In the genomic region with DNA sequence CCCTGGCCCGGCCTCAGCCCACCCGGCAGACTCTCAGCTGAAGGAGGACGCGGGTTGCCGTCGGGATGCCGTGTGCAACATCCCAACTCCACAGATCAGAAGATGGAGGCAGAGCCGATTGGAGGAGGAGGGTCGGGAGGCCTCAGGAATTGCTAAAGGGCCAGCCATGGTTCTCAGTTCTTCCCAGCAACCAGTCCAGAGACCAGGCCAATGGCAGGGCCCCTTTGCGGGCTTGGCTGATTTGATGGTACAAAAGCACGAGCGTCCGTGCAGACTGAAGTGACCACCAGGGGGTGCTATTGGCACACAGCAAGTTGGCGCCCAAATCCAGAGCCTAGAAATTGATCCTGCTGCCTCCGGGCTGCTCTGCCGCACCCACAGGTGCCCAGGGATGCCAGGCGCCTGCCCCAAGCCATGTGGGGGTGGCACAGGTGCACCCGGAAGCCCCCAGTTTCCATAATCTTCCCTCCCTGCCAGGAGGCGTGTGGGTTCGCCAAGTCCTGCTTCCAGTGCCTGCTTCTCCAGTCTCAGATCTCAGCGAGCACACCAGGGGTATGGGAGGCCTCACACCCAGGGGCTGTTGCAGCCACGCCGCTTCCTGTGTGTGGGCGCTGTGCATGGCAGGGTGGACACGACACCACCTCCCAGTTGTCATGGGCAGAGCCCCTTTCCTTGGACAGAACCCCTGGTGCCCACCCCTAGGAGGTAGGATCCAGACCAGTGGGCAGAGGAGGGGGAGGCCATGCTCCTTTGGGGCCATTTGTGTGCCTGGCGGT, we compare ENCODE assay signal across 1 cellular context.
TF ChIP-seq lines count a peak whose summit lies in the region.

No MANE protein-coding gene starts in this region.

TF ChIP-seq in HepG2, 621 proteins besides CTCF, POLR2A, EP300 and RAD21 (continues in another document):
- no peak for TF ChIP-seq ZBTB42 (CRISPR knock-in tag; IDR thresholded peaks at IDR 0.05)
- TF ChIP-seq, protein P1, sequence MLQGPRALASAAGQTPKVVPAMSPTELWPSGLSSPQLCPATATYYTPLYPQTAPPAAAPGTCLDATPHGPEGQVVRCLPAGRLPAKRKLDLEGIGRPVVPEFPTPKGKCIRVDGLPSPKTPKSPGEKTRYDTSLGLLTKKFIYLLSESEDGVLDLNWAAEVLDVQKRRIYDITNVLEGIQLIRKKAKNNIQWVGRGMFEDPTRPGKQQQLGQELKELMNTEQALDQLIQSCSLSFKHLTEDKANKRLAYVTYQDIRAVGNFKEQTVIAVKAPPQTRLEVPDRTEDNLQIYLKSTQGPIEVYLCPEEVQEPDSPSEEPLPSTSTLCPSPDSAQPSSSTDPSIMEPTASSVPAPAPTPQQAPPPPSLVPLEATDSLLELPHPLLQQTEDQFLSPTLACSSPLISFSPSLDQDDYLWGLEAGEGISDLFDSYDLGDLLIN (CRISPR knock-in tag; IDR thresholded peaks at IDR 0.05; ENCODE audit: borderline replicate concordance): no peak
- TF ChIP-seq MEF2D (CRISPR knock-in tag; IDR thresholded peaks at IDR 0.05): no peak
- no peak for TF ChIP-seq ZNF660 (CRISPR knock-in tag; IDR thresholded peaks at IDR 0.05; ENCODE audit: borderline replicate concordance, low read depth)
- TF ChIP-seq AGO1 (IDR thresholded peaks at IDR 0.05; ENCODE audit: low read depth, low read length, poor library complexity, severe bottlenecking): no peak
- no peak for TF ChIP-seq MAF1 (CRISPR knock-in tag; IDR thresholded peaks at IDR 0.05; ENCODE audit: borderline replicate concordance)
- no peak for TF ChIP-seq CENPT (CRISPR knock-in tag; IDR thresholded peaks at IDR 0.05; ENCODE audit: low read depth)
- TF ChIP-seq, protein P2, sequence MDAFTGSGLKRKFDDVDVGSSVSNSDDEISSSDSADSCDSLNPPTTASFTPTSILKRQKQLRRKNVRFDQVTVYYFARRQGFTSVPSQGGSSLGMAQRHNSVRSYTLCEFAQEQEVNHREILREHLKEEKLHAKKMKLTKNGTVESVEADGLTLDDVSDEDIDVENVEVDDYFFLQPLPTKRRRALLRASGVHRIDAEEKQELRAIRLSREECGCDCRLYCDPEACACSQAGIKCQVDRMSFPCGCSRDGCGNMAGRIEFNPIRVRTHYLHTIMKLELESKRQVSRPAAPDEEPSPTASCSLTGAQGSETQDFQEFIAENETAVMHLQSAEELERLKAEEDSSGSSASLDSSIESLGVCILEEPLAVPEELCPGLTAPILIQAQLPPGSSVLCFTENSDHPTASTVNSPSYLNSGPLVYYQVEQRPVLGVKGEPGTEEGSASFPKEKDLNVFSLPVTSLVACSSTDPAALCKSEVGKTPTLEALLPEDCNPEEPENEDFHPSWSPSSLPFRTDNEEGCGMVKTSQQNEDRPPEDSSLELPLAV (CRISPR knock-in tag; conservative IDR thresholded peaks at IDR 0.05; ENCODE audit: low read depth): no peak
- TF ChIP-seq, protein P3, sequence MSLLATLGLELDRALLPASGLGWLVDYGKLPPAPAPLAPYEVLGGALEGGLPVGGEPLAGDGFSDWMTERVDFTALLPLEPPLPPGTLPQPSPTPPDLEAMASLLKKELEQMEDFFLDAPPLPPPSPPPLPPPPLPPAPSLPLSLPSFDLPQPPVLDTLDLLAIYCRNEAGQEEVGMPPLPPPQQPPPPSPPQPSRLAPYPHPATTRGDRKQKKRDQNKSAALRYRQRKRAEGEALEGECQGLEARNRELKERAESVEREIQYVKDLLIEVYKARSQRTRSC (CRISPR knock-in tag; IDR thresholded peaks at IDR 0.05; ENCODE audit: low read depth): no peak
- TF ChIP-seq SSRP1 (CRISPR knock-in tag; IDR thresholded peaks at IDR 0.05): no peak
- peak; percentile 99 for TF ChIP-seq HNRNPL (IDR thresholded peaks at IDR 0.05; ENCODE audit: low read depth, low read length)
- TF ChIP-seq FOXO1 (CRISPR knock-in tag; IDR thresholded peaks at IDR 0.05): 0 out of 2 replicates have a peak, but pooled peaks have one; percentile 9
- TF ChIP-seq NBN (conservative IDR thresholded peaks at IDR 0.05): no peak
- TF ChIP-seq, protein P4, sequence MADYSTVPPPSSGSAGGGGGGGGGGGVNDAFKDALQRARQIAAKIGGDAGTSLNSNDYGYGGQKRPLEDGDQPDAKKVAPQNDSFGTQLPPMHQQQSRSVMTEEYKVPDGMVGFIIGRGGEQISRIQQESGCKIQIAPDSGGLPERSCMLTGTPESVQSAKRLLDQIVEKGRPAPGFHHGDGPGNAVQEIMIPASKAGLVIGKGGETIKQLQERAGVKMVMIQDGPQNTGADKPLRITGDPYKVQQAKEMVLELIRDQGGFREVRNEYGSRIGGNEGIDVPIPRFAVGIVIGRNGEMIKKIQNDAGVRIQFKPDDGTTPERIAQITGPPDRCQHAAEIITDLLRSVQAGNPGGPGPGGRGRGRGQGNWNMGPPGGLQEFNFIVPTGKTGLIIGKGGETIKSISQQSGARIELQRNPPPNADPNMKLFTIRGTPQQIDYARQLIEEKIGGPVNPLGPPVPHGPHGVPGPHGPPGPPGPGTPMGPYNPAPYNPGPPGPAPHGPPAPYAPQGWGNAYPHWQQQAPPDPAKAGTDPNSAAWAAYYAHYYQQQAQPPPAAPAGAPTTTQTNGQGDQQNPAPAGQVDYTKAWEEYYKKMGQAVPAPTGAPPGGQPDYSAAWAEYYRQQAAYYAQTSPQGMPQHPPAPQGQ (CRISPR knock-in tag; IDR thresholded peaks at IDR 0.05; ENCODE audit: borderline replicate concordance): no peak
- no peak; the same call in 1 of the 2 replicates for TF ChIP-seq ZBTB7A (CRISPR knock-in tag; IDR thresholded peaks at IDR 0.05)
- no peak for TF ChIP-seq PHF5A (CRISPR knock-in tag; IDR thresholded peaks at IDR 0.05; ENCODE audit: low read depth, unreplicated experiment)
- TF ChIP-seq ADNP (CRISPR knock-in tag; IDR thresholded peaks at IDR 0.05): no peak
- 0 out of 2 replicates have a peak, but pooled peaks have one; percentile 33 for TF ChIP-seq PAX8 (CRISPR knock-in tag; IDR thresholded peaks at IDR 0.05; ENCODE audit: borderline replicate concordance)
- TF ChIP-seq ZNF777 (CRISPR knock-in tag; IDR thresholded peaks at IDR 0.05): no peak
- no peak for TF ChIP-seq FLYWCH1 (CRISPR knock-in tag; IDR thresholded peaks at IDR 0.05)
- TF ChIP-seq SP5 (CRISPR knock-in tag; IDR thresholded peaks at IDR 0.05; ENCODE audit: borderline replicate concordance, low read depth): 0 out of 2 replicates have a peak, but pooled peaks have one; percentile 10
- TF ChIP-seq REPIN1 (CRISPR knock-in tag; IDR thresholded peaks at IDR 0.05; ENCODE audit: borderline replicate concordance, low read depth): no peak; the same call in 1 of the 2 replicates
- no peak; the same call in 1 of the 2 replicates for TF ChIP-seq CCDC6 (CRISPR knock-in tag; IDR thresholded peaks at IDR 0.05)
- TF ChIP-seq ZNF235 (CRISPR knock-in tag; IDR thresholded peaks at IDR 0.05; ENCODE audit: borderline replicate concordance): peak; percentile 15; the same call in 1 of the 2 replicates
- no peak for TF ChIP-seq CBX2 (IDR thresholded peaks at IDR 0.05; ENCODE audit: low read depth, low read length)
- TF ChIP-seq CBX2 (CRISPR knock-in tag; IDR thresholded peaks at IDR 0.05; ENCODE audit: low read depth): no peak
- TF ChIP-seq ZNF17 (CRISPR knock-in tag; IDR thresholded peaks at IDR 0.05): no peak
- TF ChIP-seq GABPA (IDR thresholded peaks at IDR 0.05; ENCODE audit: low read depth, low read length): no peak
- TF ChIP-seq GABPA (CRISPR knock-in tag; IDR thresholded peaks at IDR 0.05; ENCODE audit: low read depth): no peak
- TF ChIP-seq, protein P5, sequence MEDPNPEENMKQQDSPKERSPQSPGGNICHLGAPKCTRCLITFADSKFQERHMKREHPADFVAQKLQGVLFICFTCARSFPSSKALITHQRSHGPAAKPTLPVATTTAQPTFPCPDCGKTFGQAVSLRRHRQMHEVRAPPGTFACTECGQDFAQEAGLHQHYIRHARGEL (CRISPR knock-in tag; IDR thresholded peaks at IDR 0.05): no peak
- peak; percentile 56; the same call in 1 of the 2 replicates for TF ChIP-seq MIER3 (CRISPR knock-in tag; IDR thresholded peaks at IDR 0.05; ENCODE audit: borderline replicate concordance)
- TF ChIP-seq MATR3 (CRISPR knock-in tag; IDR thresholded peaks at IDR 0.05): no peak
- 0 out of 2 replicates have a peak, but pooled peaks have one; percentile 93 for TF ChIP-seq ZNF567 (CRISPR knock-in tag; IDR thresholded peaks at IDR 0.05; ENCODE audit: borderline replicate concordance)
- TF ChIP-seq ZFYVE20 (CRISPR knock-in tag; IDR thresholded peaks at IDR 0.05; ENCODE audit: borderline replicate concordance, low read depth): no peak
- TF ChIP-seq, protein P6, sequence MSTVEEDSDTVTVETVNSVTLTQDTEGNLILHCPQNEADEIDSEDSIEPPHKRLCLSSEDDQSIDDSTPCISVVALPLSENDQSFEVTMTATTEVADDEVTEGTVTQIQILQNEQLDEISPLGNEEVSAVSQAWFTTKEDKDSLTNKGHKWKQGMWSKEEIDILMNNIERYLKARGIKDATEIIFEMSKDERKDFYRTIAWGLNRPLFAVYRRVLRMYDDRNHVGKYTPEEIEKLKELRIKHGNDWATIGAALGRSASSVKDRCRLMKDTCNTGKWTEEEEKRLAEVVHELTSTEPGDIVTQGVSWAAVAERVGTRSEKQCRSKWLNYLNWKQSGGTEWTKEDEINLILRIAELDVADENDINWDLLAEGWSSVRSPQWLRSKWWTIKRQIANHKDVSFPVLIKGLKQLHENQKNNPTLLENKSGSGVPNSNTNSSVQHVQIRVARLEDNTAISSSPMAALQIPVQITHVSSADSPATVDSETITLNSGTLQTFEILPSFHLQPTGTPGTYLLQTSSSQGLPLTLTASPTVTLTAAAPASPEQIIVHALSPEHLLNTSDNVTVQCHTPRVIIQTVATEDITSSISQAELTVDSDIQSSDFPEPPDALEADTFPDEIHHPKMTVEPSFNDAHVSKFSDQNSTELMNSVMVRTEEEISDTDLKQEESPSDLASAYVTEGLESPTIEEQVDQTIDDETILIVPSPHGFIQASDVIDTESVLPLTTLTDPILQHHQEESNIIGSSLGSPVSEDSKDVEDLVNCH (CRISPR knock-in tag; IDR thresholded peaks at IDR 0.05): no peak
- no peak for TF ChIP-seq SNRNP70 (IDR thresholded peaks at IDR 0.05; ENCODE audit: low read depth, low read length)
- no peak for TF ChIP-seq CHD4 (IDR thresholded peaks at IDR 0.05; ENCODE audit: borderline replicate concordance, low read length)
- no peak for TF ChIP-seq FOXK2 (IDR thresholded peaks at IDR 0.05)
- no peak for TF ChIP-seq ZNF749 (CRISPR knock-in tag; IDR thresholded peaks at IDR 0.05; ENCODE audit: borderline replicate concordance)
- peak; percentile 79; the same call in 1 of the 2 replicates for TF ChIP-seq ERF (CRISPR knock-in tag; IDR thresholded peaks at IDR 0.05)
- no peak for TF ChIP-seq TBP (CRISPR knock-in tag; IDR thresholded peaks at IDR 0.05)
- no peak; the same call in 1 of the 2 replicates for TF ChIP-seq ZNF33B (CRISPR knock-in tag; IDR thresholded peaks at IDR 0.05)
- TF ChIP-seq ZNF282 (IDR thresholded peaks at IDR 0.05; ENCODE audit: partially characterized antibody): no peak
- 0 out of 2 replicates have a peak, but pooled peaks have one; percentile 59 for TF ChIP-seq KLF15 (CRISPR knock-in tag; IDR thresholded peaks at IDR 0.05; ENCODE audit: borderline replicate concordance)
- peak; percentile 15 for TF ChIP-seq SKI (IDR thresholded peaks at IDR 0.05; ENCODE audit: partially characterized antibody)
- TF ChIP-seq, protein P7, sequence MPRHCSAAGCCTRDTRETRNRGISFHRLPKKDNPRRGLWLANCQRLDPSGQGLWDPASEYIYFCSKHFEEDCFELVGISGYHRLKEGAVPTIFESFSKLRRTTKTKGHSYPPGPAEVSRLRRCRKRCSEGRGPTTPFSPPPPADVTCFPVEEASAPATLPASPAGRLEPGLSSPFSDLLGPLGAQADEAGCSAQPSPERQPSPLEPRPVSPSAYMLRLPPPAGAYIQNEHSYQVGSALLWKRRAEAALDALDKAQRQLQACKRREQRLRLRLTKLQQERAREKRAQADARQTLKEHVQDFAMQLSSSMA (CRISPR knock-in tag; IDR thresholded peaks at IDR 0.05): peak; percentile 90
- TF ChIP-seq ZNF546 (CRISPR knock-in tag; conservative IDR thresholded peaks at IDR 0.05): no peak; the same call in 1 of the 2 replicates
- TF ChIP-seq HOXA9 (CRISPR knock-in tag; IDR thresholded peaks at IDR 0.05; ENCODE audit: borderline replicate concordance): no peak
- TF ChIP-seq ZNF547 (CRISPR knock-in tag; IDR thresholded peaks at IDR 0.05): no peak
- TF ChIP-seq ZFP36L2 (CRISPR knock-in tag; IDR thresholded peaks at IDR 0.05): no peak
- TF ChIP-seq ZKSCAN8 (CRISPR knock-in tag; IDR thresholded peaks at IDR 0.05; ENCODE audit: borderline replicate concordance): 0 out of 2 replicates have a peak, but pooled peaks have one; percentile 47
- no peak for TF ChIP-seq EZH2 (conservative IDR thresholded peaks at IDR 0.05; ENCODE audit: low read depth, low read length)
- no peak for TF ChIP-seq MBD4 (IDR thresholded peaks at IDR 0.05; ENCODE audit: borderline replicate concordance, low read length)
- TF ChIP-seq, protein P8, sequence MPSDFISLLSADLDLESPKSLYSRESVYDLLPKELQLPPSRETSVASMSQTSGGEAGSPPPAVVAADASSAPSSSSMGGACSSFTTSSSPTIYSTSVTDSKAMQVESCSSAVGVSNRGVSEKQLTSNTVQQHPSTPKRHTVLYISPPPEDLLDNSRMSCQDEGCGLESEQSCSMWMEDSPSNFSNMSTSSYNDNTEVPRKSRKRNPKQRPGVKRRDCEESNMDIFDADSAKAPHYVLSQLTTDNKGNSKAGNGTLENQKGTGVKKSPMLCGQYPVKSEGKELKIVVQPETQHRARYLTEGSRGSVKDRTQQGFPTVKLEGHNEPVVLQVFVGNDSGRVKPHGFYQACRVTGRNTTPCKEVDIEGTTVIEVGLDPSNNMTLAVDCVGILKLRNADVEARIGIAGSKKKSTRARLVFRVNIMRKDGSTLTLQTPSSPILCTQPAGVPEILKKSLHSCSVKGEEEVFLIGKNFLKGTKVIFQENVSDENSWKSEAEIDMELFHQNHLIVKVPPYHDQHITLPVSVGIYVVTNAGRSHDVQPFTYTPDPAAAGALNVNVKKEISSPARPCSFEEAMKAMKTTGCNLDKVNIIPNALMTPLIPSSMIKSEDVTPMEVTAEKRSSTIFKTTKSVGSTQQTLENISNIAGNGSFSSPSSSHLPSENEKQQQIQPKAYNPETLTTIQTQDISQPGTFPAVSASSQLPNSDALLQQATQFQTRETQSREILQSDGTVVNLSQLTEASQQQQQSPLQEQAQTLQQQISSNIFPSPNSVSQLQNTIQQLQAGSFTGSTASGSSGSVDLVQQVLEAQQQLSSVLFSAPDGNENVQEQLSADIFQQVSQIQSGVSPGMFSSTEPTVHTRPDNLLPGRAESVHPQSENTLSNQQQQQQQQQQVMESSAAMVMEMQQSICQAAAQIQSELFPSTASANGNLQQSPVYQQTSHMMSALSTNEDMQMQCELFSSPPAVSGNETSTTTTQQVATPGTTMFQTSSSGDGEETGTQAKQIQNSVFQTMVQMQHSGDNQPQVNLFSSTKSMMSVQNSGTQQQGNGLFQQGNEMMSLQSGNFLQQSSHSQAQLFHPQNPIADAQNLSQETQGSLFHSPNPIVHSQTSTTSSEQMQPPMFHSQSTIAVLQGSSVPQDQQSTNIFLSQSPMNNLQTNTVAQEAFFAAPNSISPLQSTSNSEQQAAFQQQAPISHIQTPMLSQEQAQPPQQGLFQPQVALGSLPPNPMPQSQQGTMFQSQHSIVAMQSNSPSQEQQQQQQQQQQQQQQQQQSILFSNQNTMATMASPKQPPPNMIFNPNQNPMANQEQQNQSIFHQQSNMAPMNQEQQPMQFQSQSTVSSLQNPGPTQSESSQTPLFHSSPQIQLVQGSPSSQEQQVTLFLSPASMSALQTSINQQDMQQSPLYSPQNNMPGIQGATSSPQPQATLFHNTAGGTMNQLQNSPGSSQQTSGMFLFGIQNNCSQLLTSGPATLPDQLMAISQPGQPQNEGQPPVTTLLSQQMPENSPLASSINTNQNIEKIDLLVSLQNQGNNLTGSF (CRISPR knock-in tag; IDR thresholded peaks at IDR 0.05): no peak
- TF ChIP-seq TCF7 (IDR thresholded peaks at IDR 0.05; ENCODE audit: low read depth): no peak
